Comparison of ENCODE assay signal across 1 cellular context in the genomic region with DNA sequence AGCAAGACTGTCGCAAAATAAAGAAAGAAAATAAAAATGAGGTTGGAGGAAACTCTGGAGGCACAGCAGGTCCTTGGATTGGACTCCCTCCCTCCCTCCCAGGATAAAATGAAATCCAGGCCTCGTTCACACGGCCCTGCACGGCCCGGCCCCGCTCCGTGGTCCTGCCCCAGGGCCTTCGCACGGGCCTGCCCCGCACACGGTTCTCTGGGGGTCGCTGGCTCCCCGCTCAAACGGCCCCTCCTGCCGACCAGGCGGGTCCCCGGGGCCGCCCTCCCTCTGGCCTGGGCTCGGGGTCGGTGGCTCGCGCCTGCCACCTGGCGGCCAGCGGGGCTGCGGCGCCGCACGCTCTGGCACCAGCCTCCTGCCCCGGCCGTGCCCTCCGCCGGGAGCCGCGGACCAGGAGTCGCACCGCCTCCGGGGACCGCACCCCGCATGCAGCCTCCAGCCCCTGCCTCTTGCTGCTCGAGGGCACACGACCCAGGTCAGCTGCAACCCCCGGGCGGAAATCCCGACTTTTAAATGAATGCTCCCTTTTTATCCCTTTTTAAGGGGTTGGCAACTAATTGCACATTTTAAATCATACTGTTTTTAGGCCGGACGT.
TF ChIP-seq lines count a peak whose summit lies in the region.

No MANE protein-coding gene starts in this region.

TF ChIP-seq in HepG2, 621 proteins besides CTCF, POLR2A, EP300 and RAD21 (continued from another document and continues in another):
- TF ChIP-seq ZSCAN31 (CRISPR knock-in tag; IDR thresholded peaks at IDR 0.05; ENCODE audit: low read depth) (0 out of 2 replicates have a peak, but pooled peaks have one; percentile 72), ZSCAN21 (CRISPR knock-in tag; IDR thresholded peaks at IDR 0.05; ENCODE audit: borderline replicate concordance) (peak; percentile 69; the same call in 1 of the 2 replicates), MEF2D (CRISPR knock-in tag; IDR thresholded peaks at IDR 0.05) (no peak), CC2D1A (CRISPR knock-in tag; IDR thresholded peaks at IDR 0.05) (no peak), REPIN1 (CRISPR knock-in tag; IDR thresholded peaks at IDR 0.05; ENCODE audit: borderline replicate concordance, low read depth) (peak; percentile 53; the same call in 1 of the 2 replicates), RNF2 (conservative IDR thresholded peaks at IDR 0.05; ENCODE audit: low read depth) (no peak), MAFK (conservative IDR thresholded peaks at IDR 0.05 in 1 of 2, IDR thresholded peaks at IDR 0.05 in 1 of 2; ENCODE audit: low read length in 2 of 2) (no peak), ZNF552 (CRISPR knock-in tag; IDR thresholded peaks at IDR 0.05; ENCODE audit: borderline replicate concordance) (no peak), SPEN (CRISPR knock-in tag; IDR thresholded peaks at IDR 0.05; ENCODE audit: low read depth) (peak; percentile 24; the same call in 1 of the 2 replicates), BRD4 (CRISPR knock-in tag; IDR thresholded peaks at IDR 0.05) (no peak), KDM1A (CRISPR knock-in tag; IDR thresholded peaks at IDR 0.05) (no peak), SP4 (CRISPR knock-in tag; IDR thresholded peaks at IDR 0.05) (peak; percentile 81), FOXA3 (CRISPR knock-in tag; IDR thresholded peaks at IDR 0.05) (peak; percentile 25; the same call in 1 of the 2 replicates), MYC (CRISPR knock-in tag; IDR thresholded peaks at IDR 0.05; ENCODE audit: borderline replicate concordance) (peak; percentile 22; the same call in 1 of the 2 replicates), ZNF772 (CRISPR knock-in tag; IDR thresholded peaks at IDR 0.05) (0 out of 2 replicates have a peak, but pooled peaks have one; percentile 20), ZMAT3 (CRISPR knock-in tag; conservative IDR thresholded peaks at IDR 0.05) (no peak), SMAD3 (CRISPR knock-in tag; IDR thresholded peaks at IDR 0.05) (no peak), ZNF703 (CRISPR knock-in tag; IDR thresholded peaks at IDR 0.05; ENCODE audit: borderline replicate concordance) (no peak), ZNF124 (CRISPR knock-in tag; IDR thresholded peaks at IDR 0.05) (no peak), ZNF430 (CRISPR knock-in tag; IDR thresholded peaks at IDR 0.05) (no peak), MAZ (IDR thresholded peaks at IDR 0.05; ENCODE audit: borderline replicate concordance, low read depth, low read length) (peak; percentile 63; the same call in 1 of the 2 replicates), MAZ (CRISPR knock-in tag; IDR thresholded peaks at IDR 0.05; ENCODE audit: low read depth) (peak; percentile 94), ZNF367 (CRISPR knock-in tag; IDR thresholded peaks at IDR 0.05; ENCODE audit: borderline replicate concordance) (no peak), ZNF331 (CRISPR knock-in tag; IDR thresholded peaks at IDR 0.05) (no peak), ZNF607 (CRISPR knock-in tag; IDR thresholded peaks at IDR 0.05; ENCODE audit: borderline replicate concordance) (no peak), SETDB1 (CRISPR knock-in tag; IDR thresholded peaks at IDR 0.05; ENCODE audit: borderline replicate concordance) (no peak), TBL1XR1 (IDR thresholded peaks at IDR 0.05; ENCODE audit: borderline replicate concordance, low read length, partially characterized antibody) (no peak), BORCS8-MEF2B (CRISPR knock-in tag; IDR thresholded peaks at IDR 0.05) (peak; percentile 27; the same call in 1 of the 2 replicates), ZNF501 (CRISPR knock-in tag; IDR thresholded peaks at IDR 0.05) (no peak), PTBP1 (IDR thresholded peaks at IDR 0.05; ENCODE audit: low read depth, low read length, poor library complexity, severe bottlenecking) (no peak), STAG1 (CRISPR knock-in tag; IDR thresholded peaks at IDR 0.05) (peak; percentile 97), ZNF136 (CRISPR knock-in tag; IDR thresholded peaks at IDR 0.05; ENCODE audit: low read depth) (no peak), NFIC (IDR thresholded peaks at IDR 0.05; ENCODE audit: low read length) (no peak), ZNF777 (CRISPR knock-in tag; IDR thresholded peaks at IDR 0.05) (peak; percentile 49; the same call in 1 of the 2 replicates), GATAD1 (CRISPR knock-in tag; IDR thresholded peaks at IDR 0.05) (0 out of 2 replicates have a peak, but pooled peaks have one; percentile 17), NR2C2 (CRISPR knock-in tag; IDR thresholded peaks at IDR 0.05; ENCODE audit: borderline replicate concordance) (peak; percentile 55; the same call in 1 of the 2 replicates)
- TF ChIP-seq, protein P1, sequence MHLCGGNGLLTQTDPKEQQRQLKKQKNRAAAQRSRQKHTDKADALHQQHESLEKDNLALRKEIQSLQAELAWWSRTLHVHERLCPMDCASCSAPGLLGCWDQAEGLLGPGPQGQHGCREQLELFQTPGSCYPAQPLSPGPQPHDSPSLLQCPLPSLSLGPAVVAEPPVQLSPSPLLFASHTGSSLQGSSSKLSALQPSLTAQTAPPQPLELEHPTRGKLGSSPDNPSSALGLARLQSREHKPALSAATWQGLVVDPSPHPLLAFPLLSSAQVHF (CRISPR knock-in tag; IDR thresholded peaks at IDR 0.05), result no peak
- TF ChIP-seq, protein P2, sequence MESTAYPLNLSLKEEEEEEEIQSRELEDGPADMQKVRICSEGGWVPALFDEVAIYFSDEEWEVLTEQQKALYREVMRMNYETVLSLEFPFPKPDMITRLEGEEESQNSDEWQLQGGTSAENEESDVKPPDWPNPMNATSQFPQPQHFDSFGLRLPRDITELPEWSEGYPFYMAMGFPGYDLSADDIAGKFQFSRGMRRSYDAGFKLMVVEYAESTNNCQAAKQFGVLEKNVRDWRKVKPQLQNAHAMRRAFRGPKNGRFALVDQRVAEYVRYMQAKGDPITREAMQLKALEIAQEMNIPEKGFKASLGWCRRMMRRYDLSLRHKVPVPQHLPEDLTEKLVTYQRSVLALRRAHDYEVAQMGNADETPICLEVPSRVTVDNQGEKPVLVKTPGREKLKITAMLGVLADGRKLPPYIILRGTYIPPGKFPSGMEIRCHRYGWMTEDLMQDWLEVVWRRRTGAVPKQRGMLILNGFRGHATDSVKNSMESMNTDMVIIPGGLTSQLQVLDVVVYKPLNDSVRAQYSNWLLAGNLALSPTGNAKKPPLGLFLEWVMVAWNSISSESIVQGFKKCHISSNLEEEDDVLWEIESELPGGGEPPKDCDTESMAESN (CRISPR knock-in tag; conservative IDR thresholded peaks at IDR 0.05), result peak; percentile 45; the same call in 1 of the 2 replicates
- TF ChIP-seq, protein P3, sequence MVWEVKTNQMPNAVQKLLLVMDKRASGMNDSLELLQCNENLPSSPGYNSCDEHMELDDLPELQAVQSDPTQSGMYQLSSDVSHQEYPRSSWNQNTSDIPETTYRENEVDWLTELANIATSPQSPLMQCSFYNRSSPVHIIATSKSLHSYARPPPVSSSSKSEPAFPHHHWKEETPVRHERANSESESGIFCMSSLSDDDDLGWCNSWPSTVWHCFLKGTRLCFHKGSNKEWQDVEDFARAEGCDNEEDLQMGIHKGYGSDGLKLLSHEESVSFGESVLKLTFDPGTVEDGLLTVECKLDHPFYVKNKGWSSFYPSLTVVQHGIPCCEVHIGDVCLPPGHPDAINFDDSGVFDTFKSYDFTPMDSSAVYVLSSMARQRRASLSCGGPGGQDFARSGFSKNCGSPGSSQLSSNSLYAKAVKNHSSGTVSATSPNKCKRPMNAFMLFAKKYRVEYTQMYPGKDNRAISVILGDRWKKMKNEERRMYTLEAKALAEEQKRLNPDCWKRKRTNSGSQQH (CRISPR knock-in tag; IDR thresholded peaks at IDR 0.05; ENCODE audit: low read depth), result peak; percentile 87
- TF ChIP-seq, protein P4, sequence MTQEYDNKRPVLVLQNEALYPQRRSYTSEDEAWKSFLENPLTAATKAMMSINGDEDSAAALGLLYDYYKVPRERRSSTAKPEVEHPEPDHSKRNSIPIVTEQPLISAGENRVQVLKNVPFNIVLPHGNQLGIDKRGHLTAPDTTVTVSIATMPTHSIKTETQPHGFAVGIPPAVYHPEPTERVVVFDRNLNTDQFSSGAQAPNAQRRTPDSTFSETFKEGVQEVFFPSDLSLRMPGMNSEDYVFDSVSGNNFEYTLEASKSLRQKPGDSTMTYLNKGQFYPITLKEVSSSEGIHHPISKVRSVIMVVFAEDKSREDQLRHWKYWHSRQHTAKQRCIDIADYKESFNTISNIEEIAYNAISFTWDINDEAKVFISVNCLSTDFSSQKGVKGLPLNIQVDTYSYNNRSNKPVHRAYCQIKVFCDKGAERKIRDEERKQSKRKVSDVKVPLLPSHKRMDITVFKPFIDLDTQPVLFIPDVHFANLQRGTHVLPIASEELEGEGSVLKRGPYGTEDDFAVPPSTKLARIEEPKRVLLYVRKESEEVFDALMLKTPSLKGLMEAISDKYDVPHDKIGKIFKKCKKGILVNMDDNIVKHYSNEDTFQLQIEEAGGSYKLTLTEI (CRISPR knock-in tag; conservative IDR thresholded peaks at IDR 0.05), result no peak
- TF ChIP-seq, protein P5, sequence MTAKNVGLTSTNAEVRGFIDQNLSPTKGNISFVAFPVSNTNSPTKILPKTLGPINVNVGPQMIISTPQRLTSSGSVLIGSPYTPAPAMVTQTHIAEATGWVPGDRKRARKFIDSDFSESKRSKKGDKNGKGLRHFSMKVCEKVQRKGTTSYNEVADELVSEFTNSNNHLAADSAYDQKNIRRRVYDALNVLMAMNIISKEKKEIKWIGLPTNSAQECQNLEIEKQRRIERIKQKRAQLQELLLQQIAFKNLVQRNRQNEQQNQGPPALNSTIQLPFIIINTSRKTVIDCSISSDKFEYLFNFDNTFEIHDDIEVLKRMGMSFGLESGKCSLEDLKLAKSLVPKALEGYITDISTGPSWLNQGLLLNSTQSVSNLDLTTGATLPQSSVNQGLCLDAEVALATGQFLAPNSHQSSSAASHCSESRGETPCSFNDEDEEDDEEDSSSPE (CRISPR knock-in tag; IDR thresholded peaks at IDR 0.05), result 0 out of 2 replicates have a peak, but pooled peaks have one; percentile 20
- TF ChIP-seq, protein P6, sequence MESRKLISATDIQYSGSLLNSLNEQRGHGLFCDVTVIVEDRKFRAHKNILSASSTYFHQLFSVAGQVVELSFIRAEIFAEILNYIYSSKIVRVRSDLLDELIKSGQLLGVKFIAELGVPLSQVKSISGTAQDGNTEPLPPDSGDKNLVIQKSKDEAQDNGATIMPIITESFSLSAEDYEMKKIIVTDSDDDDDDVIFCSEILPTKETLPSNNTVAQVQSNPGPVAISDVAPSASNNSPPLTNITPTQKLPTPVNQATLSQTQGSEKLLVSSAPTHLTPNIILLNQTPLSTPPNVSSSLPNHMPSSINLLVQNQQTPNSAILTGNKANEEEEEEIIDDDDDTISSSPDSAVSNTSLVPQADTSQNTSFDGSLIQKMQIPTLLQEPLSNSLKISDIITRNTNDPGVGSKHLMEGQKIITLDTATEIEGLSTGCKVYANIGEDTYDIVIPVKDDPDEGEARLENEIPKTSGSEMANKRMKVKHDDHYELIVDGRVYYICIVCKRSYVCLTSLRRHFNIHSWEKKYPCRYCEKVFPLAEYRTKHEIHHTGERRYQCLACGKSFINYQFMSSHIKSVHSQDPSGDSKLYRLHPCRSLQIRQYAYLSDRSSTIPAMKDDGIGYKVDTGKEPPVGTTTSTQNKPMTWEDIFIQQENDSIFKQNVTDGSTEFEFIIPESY (CRISPR knock-in tag; IDR thresholded peaks at IDR 0.05), result peak; percentile 25; the same call in 1 of the 2 replicates
- TF ChIP-seq, protein P7, sequence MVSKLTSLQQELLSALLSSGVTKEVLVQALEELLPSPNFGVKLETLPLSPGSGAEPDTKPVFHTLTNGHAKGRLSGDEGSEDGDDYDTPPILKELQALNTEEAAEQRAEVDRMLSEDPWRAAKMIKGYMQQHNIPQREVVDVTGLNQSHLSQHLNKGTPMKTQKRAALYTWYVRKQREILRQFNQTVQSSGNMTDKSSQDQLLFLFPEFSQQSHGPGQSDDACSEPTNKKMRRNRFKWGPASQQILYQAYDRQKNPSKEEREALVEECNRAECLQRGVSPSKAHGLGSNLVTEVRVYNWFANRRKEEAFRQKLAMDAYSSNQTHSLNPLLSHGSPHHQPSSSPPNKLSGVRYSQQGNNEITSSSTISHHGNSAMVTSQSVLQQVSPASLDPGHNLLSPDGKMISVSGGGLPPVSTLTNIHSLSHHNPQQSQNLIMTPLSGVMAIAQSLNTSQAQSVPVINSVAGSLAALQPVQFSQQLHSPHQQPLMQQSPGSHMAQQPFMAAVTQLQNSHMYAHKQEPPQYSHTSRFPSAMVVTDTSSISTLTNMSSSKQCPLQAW (CRISPR knock-in tag; IDR thresholded peaks at IDR 0.05), result no peak
- TF ChIP-seq, protein P8, sequence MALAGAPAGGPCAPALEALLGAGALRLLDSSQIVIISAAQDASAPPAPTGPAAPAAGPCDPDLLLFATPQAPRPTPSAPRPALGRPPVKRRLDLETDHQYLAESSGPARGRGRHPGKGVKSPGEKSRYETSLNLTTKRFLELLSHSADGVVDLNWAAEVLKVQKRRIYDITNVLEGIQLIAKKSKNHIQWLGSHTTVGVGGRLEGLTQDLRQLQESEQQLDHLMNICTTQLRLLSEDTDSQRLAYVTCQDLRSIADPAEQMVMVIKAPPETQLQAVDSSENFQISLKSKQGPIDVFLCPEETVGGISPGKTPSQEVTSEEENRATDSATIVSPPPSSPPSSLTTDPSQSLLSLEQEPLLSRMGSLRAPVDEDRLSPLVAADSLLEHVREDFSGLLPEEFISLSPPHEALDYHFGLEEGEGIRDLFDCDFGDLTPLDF (CRISPR knock-in tag; IDR thresholded peaks at IDR 0.05), result no peak
- TF ChIP-seq, protein P9, sequence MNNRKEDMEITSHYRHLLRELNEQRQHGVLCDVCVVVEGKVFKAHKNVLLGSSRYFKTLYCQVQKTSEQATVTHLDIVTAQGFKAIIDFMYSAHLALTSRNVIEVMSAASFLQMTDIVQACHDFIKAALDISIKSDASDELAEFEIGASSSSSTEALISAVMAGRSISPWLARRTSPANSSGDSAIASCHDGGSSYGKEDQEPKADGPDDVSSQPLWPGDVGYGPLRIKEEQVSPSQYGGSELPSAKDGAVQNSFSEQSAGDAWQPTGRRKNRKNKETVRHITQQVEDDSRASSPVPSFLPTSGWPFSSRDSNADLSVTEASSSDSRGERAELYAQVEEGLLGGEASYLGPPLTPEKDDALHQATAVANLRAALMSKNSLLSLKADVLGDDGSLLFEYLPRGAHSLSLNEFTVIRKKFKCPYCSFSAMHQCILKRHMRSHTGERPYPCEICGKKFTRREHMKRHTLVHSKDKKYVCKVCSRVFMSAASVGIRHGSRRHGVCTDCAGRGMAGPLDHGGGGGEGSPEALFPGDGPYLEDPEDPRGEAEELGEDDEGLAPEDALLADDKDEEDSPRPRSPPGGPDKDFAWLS (CRISPR knock-in tag; IDR thresholded peaks at IDR 0.05; ENCODE audit: borderline replicate concordance), result no peak
- TF ChIP-seq, protein P10, sequence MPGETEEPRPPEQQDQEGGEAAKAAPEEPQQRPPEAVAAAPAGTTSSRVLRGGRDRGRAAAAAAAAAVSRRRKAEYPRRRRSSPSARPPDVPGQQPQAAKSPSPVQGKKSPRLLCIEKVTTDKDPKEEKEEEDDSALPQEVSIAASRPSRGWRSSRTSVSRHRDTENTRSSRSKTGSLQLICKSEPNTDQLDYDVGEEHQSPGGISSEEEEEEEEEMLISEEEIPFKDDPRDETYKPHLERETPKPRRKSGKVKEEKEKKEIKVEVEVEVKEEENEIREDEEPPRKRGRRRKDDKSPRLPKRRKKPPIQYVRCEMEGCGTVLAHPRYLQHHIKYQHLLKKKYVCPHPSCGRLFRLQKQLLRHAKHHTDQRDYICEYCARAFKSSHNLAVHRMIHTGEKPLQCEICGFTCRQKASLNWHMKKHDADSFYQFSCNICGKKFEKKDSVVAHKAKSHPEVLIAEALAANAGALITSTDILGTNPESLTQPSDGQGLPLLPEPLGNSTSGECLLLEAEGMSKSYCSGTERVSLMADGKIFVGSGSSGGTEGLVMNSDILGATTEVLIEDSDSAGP (CRISPR knock-in tag; IDR thresholded peaks at IDR 0.05; ENCODE audit: borderline replicate concordance), result peak; percentile 79
- TF ChIP-seq, protein P11, sequence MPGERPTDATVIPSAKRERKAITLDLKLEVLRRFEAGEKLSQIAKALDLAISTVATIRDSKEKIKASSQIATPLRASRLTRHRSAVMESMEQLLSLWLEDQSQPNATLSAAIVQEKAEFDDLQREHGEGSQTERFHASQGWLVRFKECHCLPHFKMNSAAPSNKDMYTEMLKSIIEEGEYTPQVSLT (CRISPR knock-in tag; IDR thresholded peaks at IDR 0.05; ENCODE audit: borderline replicate concordance, low read depth), result no peak
